In the genomic region with DNA sequence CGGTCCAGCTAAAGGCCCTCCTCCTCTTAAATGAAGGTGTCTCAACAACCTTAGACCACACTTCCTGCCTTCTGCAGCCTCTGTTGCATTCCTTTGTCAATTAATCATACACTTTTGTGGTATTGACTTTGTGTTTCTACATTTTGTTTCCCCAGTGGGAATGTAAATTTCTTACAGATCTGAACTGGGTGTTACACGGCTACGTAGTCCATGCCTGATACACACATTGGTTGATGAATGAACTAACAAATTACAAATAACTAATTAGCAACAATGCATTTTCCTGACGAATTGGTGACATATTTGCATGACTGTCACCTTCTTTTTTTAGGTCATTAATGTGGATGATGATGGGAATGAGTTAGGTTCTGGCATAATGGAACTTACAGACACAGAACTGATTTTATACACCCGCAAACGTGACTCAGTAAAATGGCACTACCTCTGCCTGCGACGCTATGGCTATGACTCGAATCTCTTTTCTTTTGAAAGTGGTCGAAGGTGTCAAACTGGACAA, we compare ENCODE assay signal across 13 cellular contexts. TPM values are rescaled to one million over a fixed set of nuclear protein-coding genes. Genes with fewer than 3 reads are reported as not detected.
DNase-seq lines count a peak whose midpoint lies in the region; ATAC-seq and TF ChIP-seq lines count a peak whose summit lies in the region.
"Had no signal": no experiment of that assay in that cellular context is flagged by ENCODE, and none has a peak within 500 bp of the region (broad histone marks: within the 10 kb centered on the region; RNA-seq: fewer than 3 reads in every experiment).

No MANE protein-coding gene starts in this region.

- WGBS in psoas muscle, 3 donors: 91 to 92% (median 92%) methylated on average over 10 of the region's 10 CpGs

- no peak overlapping the region for H2AFZ ChIP-seq in PC-9

- CTCF ChIA-PET in activated CD4-positive, alpha-beta memory T cell treated with anti-CD3 and anti-CD28 coated beads for 36 hours (lab: Charles Lee): interaction anchor here (0.7 to 5.9 kb wide), 35 partner anchors 9 to 415 kb away, joined by 3 to 76 read pairs (median 5); a partner anchor contains a TSS
- CTCF ChIA-PET in activated CD4-positive, alpha-beta memory T cell treated with anti-CD3 and anti-CD28 coated beads, Interleukin-2, amount 10 ng/mL, durations not matched to agents 7 days and 5 days (lab: Charles Lee): interaction anchor here (1.2 to 5.3 kb wide), 18 partner anchors 8 to 414 kb away, joined by 3 to 63 read pairs (median 8); a partner anchor contains a TSS
- CTCF ChIA-PET in PC-9 (lab: Charles Lee): interaction anchor here (0.5 to 1.2 kb wide), 4 partner anchors 250 to 1075 kb away, joined by 3 to 5 read pairs (median 4); no protein-coding TSS in a partner anchor

- H3K27me3 Mint-ChIP-seq in activated CD4-positive, alpha-beta memory T cell treated with anti-CD3 and anti-CD28 coated beads for 36 hours: no peaks in the 10 kb centered on the region
- no peaks in the 10 kb centered on the region for H3K27me3 Mint-ChIP-seq in activated CD4-positive, alpha-beta memory T cell treated with anti-CD3 and anti-CD28 coated beads, Interleukin-2, amount 10 ng/mL, durations not matched to agents 7 days and 5 days

- H3K9me3 ChIP-seq in effector memory CD4-positive, alpha-beta T cell (ENCODE audit: control insufficient read depth, low read length): no peaks in the 10 kb centered on the region
- no peaks in the 10 kb centered on the region for H3K9me3 ChIP-seq in psoas muscle
- H3K9me3 ChIP-seq in PC-9 (ENCODE audit: insufficient read depth, low read depth): no peaks in the 10 kb centered on the region
- H3K9me3 ChIP-seq in WERI-Rb-1 (ENCODE audit: severe bottlenecking): no peaks in the 10 kb centered on the region
- H3K9me3 ChIP-seq: prostate gland had no signal

- BruUV-seq in PC-9 (replicated peaks; lab: Mats Ljungman, UMichigan): no TSS peak

- POLR2A ChIA-PET in activated CD4-positive, alpha-beta memory T cell treated with anti-CD3 and anti-CD28 coated beads for 36 hours (lab: Charles Lee): interaction anchor here (0.8 to 1.8 kb wide), 2 partner anchors 211 to 239 kb away, joined by 4 read pairs; no protein-coding TSS in a partner anchor
- POLR2A ChIA-PET in activated CD4-positive, alpha-beta memory T cell treated with anti-CD3 and anti-CD28 coated beads, Interleukin-2, amount 10 ng/mL, durations not matched to agents 7 days and 5 days (lab: Charles Lee): interaction anchor here (0.7 to 1.3 kb wide), 3 partner anchors 208 to 239 kb away, joined by 3 read pairs; no protein-coding TSS in a partner anchor
- POLR2A ChIA-PET in PC-9 (lab: Charles Lee; ENCODE audit: unreplicated experiment): no interaction called here

- H3K4me3 ChIP-seq in effector memory CD4-positive, alpha-beta T cell (ENCODE audit: insufficient read depth, low read depth, low read length, poor library complexity, severe bottlenecking): no peak overlapping the region
- H3K4me3 ChIP-seq in psoas muscle (no peak overlapping the region), PC-9 (no peak overlapping the region), WERI-Rb-1 (ENCODE audit: low read depth, low read length) (no peak overlapping the region)
- H3K4me3 ChIP-seq: prostate gland had no signal

- no peaks in the 10 kb centered on the region for H3K27me3 ChIP-seq in effector memory CD4-positive, alpha-beta T cell (replicated peaks; ENCODE audit: control insufficient read depth, insufficient read depth, low read length, poor library complexity, severe bottlenecking)
- no peaks in the 10 kb centered on the region for H3K27me3 ChIP-seq in psoas muscle (ENCODE audit: insufficient read depth in 3 of 3, low read length in 2 of 3)
- H3K27me3 ChIP-seq in PC-9 (ENCODE audit: insufficient read depth, low read depth): no peaks in the 10 kb centered on the region
- H3K27me3 ChIP-seq in WERI-Rb-1 (ENCODE audit: insufficient read depth, low read depth, severe bottlenecking): no peaks in the 10 kb centered on the region

- H3K27ac Mint-ChIP-seq in activated CD4-positive, alpha-beta memory T cell treated with anti-CD3 and anti-CD28 coated beads for 36 hours: peak overlapping the region; percentile 35
- no peak overlapping the region for H3K27ac Mint-ChIP-seq in activated CD4-positive, alpha-beta memory T cell treated with anti-CD3 and anti-CD28 coated beads, Interleukin-2, amount 10 ng/mL, durations not matched to agents 7 days and 5 days

- H3K4me1 ChIP-seq in effector memory CD4-positive, alpha-beta T cell (ENCODE audit: control insufficient read depth, insufficient read depth, low read length, poor library complexity, severe bottlenecking): no peaks in the 10 kb centered on the region
- H3K4me1 ChIP-seq in psoas muscle: peaks cover 4% of the 10 kb centered on the region
- H3K4me1 ChIP-seq in PC-9 (replicated peaks; ENCODE audit: insufficient read depth): no peaks in the 10 kb centered on the region
- H3K4me1 ChIP-seq: prostate gland had no signal

- TF ChIP-seq CTCF in psoas muscle (IDR thresholded peaks at IDR 0.05) (no peak), PC-9 (conservative IDR thresholded peaks at IDR 0.05) (no peak), WERI-Rb-1 (IDR thresholded peaks at IDR 0.05; ENCODE audit: low read depth, low read length) (no peak)

- H3K4me1 Mint-ChIP-seq in activated CD4-positive, alpha-beta memory T cell treated with anti-CD3 and anti-CD28 coated beads for 36 hours (ENCODE audit: low read depth): peaks cover 9% of the 10 kb centered on the region
- H3K4me1 Mint-ChIP-seq in activated CD4-positive, alpha-beta memory T cell treated with anti-CD3 and anti-CD28 coated beads, Interleukin-2, amount 10 ng/mL, durations not matched to agents 7 days and 5 days: peaks cover 3% of the 10 kb centered on the region

- peaks cover 19% of the 10 kb centered on the region for H3K36me3 ChIP-seq in effector memory CD4-positive, alpha-beta T cell (ENCODE audit: control insufficient read depth, insufficient read depth, low read length)
- peaks cover 0 to 69% of the 10 kb centered on the region in 2 donors for H3K36me3 ChIP-seq in psoas muscle (ENCODE audit: insufficient read depth in 1 of 2, low read depth in 1 of 2)
- peaks cover 16% of the 10 kb centered on the region for H3K36me3 ChIP-seq in PC-9 (ENCODE audit: low read depth)
- H3K36me3 ChIP-seq in WERI-Rb-1: peaks cover 51% of the 10 kb centered on the region

- H3K9me3 Mint-ChIP-seq in activated CD4-positive, alpha-beta memory T cell treated with anti-CD3 and anti-CD28 coated beads for 36 hours: no peaks in the 10 kb centered on the region
- no peaks in the 10 kb centered on the region for H3K9me3 Mint-ChIP-seq in activated CD4-positive, alpha-beta memory T cell treated with anti-CD3 and anti-CD28 coated beads, Interleukin-2, amount 10 ng/mL, durations not matched to agents 7 days and 5 days

- peak overlapping the region; percentile 25 for H3K27ac ChIP-seq in effector memory CD4-positive, alpha-beta T cell (ENCODE audit: insufficient read depth, low read length, poor library complexity, severe bottlenecking)
- H3K27ac ChIP-seq in psoas muscle: peak overlapping the region; percentile 36
- no peak overlapping the region for H3K27ac ChIP-seq in PC-9
- no peak overlapping the region for H3K27ac ChIP-seq in WERI-Rb-1
- H3K27ac ChIP-seq: prostate gland had no signal

- H3K79me2 ChIP-seq in PC-9 (ENCODE audit: low read depth): 0 out of 2 replicates have a peak, but pooled peaks cover 3% of the 10 kb centered on the region

- H3K4me2 ChIP-seq in PC-9: no peak overlapping the region

- DNase-seq in activated CD4-positive, alpha-beta memory T cell treated with anti-CD3 and anti-CD28 coated beads for 36 hours: no peak
- DNase-seq in activated CD4-positive, alpha-beta memory T cell treated with anti-CD3 and anti-CD28 coated beads, Interleukin-2, amount 10 ng/mL, durations not matched to agents 7 days and 5 days: no peak
- peak; percentile 7 for DNase-seq in M059J (ENCODE audit: low read depth)
- DNase-seq in effector memory CD4-positive, alpha-beta T cell: no peak
- DNase-seq in psoas muscle: no peak
- DNase-seq in PC-9: no peak
- no peak for DNase-seq in WERI-Rb-1
- DNase-seq: 8988T had no signal

- peaks cover 26% of the 10 kb centered on the region for H3K36me3 Mint-ChIP-seq in activated CD4-positive, alpha-beta memory T cell treated with anti-CD3 and anti-CD28 coated beads for 36 hours
- H3K36me3 Mint-ChIP-seq in activated CD4-positive, alpha-beta memory T cell treated with anti-CD3 and anti-CD28 coated beads, Interleukin-2, amount 10 ng/mL, durations not matched to agents 7 days and 5 days (ENCODE audit: low read depth): peaks cover 28% of the 10 kb centered on the region

- peaks cover 7% of the 10 kb centered on the region; the same call in 1 of the 2 replicates for H4K20me1 ChIP-seq in PC-9 (ENCODE audit: insufficient read depth)

- no peak for ATAC-seq in psoas muscle
- ATAC-seq in activated CD4-positive, CD25-positive, alpha-beta regulatory T cell treated with anti-CD3 and anti-CD28 coated beads, Interleukin-2, amount 50 U/mL, for 24 hours: no peak

- no peaks in the 10 kb centered on the region for H3K9me2 ChIP-seq in PC-9 (ENCODE audit: insufficient read depth)

- 0 out of 2 replicates have a peak, but pooled peaks cover 12% of the 10 kb centered on the region for H3F3A ChIP-seq in PC-9 (ENCODE audit: insufficient read depth, low read depth)

- intact Hi-C loops in activated CD4-positive, alpha-beta memory T cell treated with anti-CD3 and anti-CD28 coated beads for 36 hours (cut with micrococcal nuclease): loop anchor here (1.0 to 2.0 kb wide), 4 partner anchors 100 to 415 kb away; a partner anchor contains a TSS
- intact Hi-C loops in psoas muscle (cut with DNase I): loop anchor here (2.0 to 10.0 kb wide), 4 partner anchors 99 to 213 kb away; a partner anchor contains a TSS
- intact Hi-C loops in PC-9 (cut with micrococcal nuclease; ENCODE audit: unreplicated experiment): loop anchor here (1.0 to 2.0 kb wide), 3 partner anchors 99 to 179 kb away; a partner anchor contains a TSS

- no peak overlapping the region for H3K4me3 Mint-ChIP-seq in activated CD4-positive, alpha-beta memory T cell treated with anti-CD3 and anti-CD28 coated beads for 36 hours
- no peak overlapping the region for H3K4me3 Mint-ChIP-seq in activated CD4-positive, alpha-beta memory T cell treated with anti-CD3 and anti-CD28 coated beads, Interleukin-2, amount 10 ng/mL, durations not matched to agents 7 days and 5 days

RNA-seq across cellular contexts. Expression of a gene that starts 15.2 kb away (rescaled TPM):
- 100 to 1,000 TPM; 264 to 267 TPM for total RNA-seq in activated CD4-positive, alpha-beta memory T cell treated with anti-CD3 and anti-CD28 coated beads for 36 hours
- 100 to 1,000 TPM; 131 to 135 TPM for total RNA-seq in activated CD4-positive, alpha-beta memory T cell treated with anti-CD3 and anti-CD28 coated beads, Interleukin-2, amount 10 ng/mL, durations not matched to agents 7 days and 5 days
- 215 and 244 TPM in 2 replicates for total RNA-seq in M059J (2014; rRNA removed; shearing (Covaris generic))
- total RNA-seq in psoas muscle (100 to 1,000 TPM in 3 of 4 donors, 10 to 100 TPM in 1; 96.9 to 190 (median 149) TPM), PC-9 (2021) (136 and 162 TPM in 2 replicates)
- 100 to 1,000 TPM; 129 to 353 (median 199) TPM for polyA plus RNA-seq in psoas muscle

RNA-seq across cellular contexts. Expression of a gene that starts 40.6 kb away (rescaled TPM):
- not detected for total RNA-seq in activated CD4-positive, alpha-beta memory T cell treated with anti-CD3 and anti-CD28 coated beads for 36 hours
- not detected for total RNA-seq in activated CD4-positive, alpha-beta memory T cell treated with anti-CD3 and anti-CD28 coated beads, Interleukin-2, amount 10 ng/mL, durations not matched to agents 7 days and 5 days
- total RNA-seq in M059J (2014; rRNA removed; shearing (Covaris generic)): not detected in 2 replicates
- total RNA-seq in psoas muscle (not detected), PC-9 (2021) (not detected in 2 replicates)
- under 1 TPM in 1 of 3 donors, not detected in 2; 0.03 TPM for polyA plus RNA-seq in psoas muscle
- total RNA-seq: cerebellum, Daoy, lower leg skin, prostate gland had no signal

Comparison
In these comparisons a context has a peak if more than half of its experiments do, and no peak if none do; other contexts are left out.
1. H3K27ac ChIP-seq: peak in effector memory CD4-positive, alpha-beta T cell (single experiment) and psoas muscle (single experiment); none in PC-9 (single experiment) and WERI-Rb-1 (single experiment).